13 cellular contexts compared by ENCODE assay signal in the genomic region with DNA sequence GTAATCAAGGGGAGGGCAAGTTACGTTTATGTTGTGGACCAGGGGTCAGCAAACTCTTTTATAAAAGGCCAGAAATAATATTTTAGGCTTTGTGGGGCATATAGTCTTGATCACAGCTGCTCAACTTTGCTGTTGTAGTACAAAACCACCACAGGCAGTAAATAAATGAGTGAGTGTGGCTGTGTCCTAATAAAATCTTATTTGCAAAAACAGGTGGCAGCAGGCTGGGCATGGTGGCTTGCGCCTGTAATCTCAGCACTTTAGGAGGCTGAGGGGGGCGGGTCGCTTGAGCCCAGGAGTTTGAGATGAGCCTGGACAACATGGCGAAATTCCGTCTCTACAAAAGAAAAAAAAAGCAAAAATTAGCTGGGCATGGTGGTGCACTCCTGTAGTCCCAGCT. TPM values are rescaled to one million over a fixed set of nuclear protein-coding genes. Genes with fewer than 3 reads are reported as not detected.
DNase-seq lines count a peak whose midpoint lies in the region; ATAC-seq and TF ChIP-seq lines count a peak whose summit lies in the region.
"Had no signal": no experiment of that assay in that cellular context is flagged by ENCODE, and none has a peak within 500 bp of the region (broad histone marks: within the 10 kb centered on the region; RNA-seq: fewer than 3 reads in every experiment).

No MANE protein-coding gene starts in this region.

- POLR2A ChIA-PET in OCI-LY7 (lab: Charles Lee), result no interaction called here
- POLR2A ChIA-PET in HEK293T (lab: Yijun Ruan, JAX), result no interaction called here

- no peak for TF ChIP-seq EP300 in upper lobe of left lung (IDR thresholded peaks at IDR 0.05)

- H3K36me3 ChIP-seq in OCI-LY7 (ENCODE audit: insufficient read depth, low read length), result no peaks in the 10 kb centered on the region
- no peaks in the 10 kb centered on the region for H3K36me3 ChIP-seq in upper lobe of left lung

- no peaks in the 10 kb centered on the region for H3K36me3 Mint-ChIP-seq in HFFc6 (ENCODE audit: low read depth)
- H3K36me3 Mint-ChIP-seq in dendritic cell treated with granulocyte-macrophage colony-stimulating factor and Interleukin-4, amounts not matched to agents 40 ng/mL and 50 ng/mL, for 4 days (ENCODE audit: low read depth), result no peaks in the 10 kb centered on the region

- H3K4me1 ChIP-seq in OCI-LY7 (ENCODE audit: insufficient read depth, low read length, poor library complexity, severe bottlenecking), result peaks cover 15% of the 10 kb centered on the region
- peaks cover 16 to 38% (median 28%) of the 10 kb centered on the region in 4 donors for H3K4me1 ChIP-seq in upper lobe of left lung

- H3K4me3 Mint-ChIP-seq in HFFc6, result no peak overlapping the region
- H3K4me3 Mint-ChIP-seq in dendritic cell treated with granulocyte-macrophage colony-stimulating factor and Interleukin-4, amounts not matched to agents 40 ng/mL and 50 ng/mL, for 4 days, result no peak overlapping the region

- intact Hi-C loops in OCI-LY7 (cut with micrococcal nuclease; ENCODE audit: unreplicated experiment), result no loop called here
- intact Hi-C loops in dendritic cell treated with granulocyte-macrophage colony-stimulating factor and Interleukin-4, amounts not matched to agents 40 ng/mL and 50 ng/mL, for 4 days (cut with micrococcal nuclease), result no loop called here

- peaks cover 42% of the 10 kb centered on the region for H3K4me1 Mint-ChIP-seq in HFFc6 (ENCODE audit: low read depth)
- peaks cover 26% of the 10 kb centered on the region for H3K4me1 Mint-ChIP-seq in dendritic cell treated with granulocyte-macrophage colony-stimulating factor and Interleukin-4, amounts not matched to agents 40 ng/mL and 50 ng/mL, for 4 days (ENCODE audit: low read depth)

- H3K9me2 ChIP-seq in OCI-LY7 (ENCODE audit: insufficient read depth, low read length), result no peaks in the 10 kb centered on the region

- no peaks in the 10 kb centered on the region; the same call in 1 of the 2 replicates for H3K27me3 Mint-ChIP-seq in HFFc6 (ENCODE audit: insufficient read depth)
- no peaks in the 10 kb centered on the region for H3K27me3 Mint-ChIP-seq in dendritic cell treated with granulocyte-macrophage colony-stimulating factor and Interleukin-4, amounts not matched to agents 40 ng/mL and 50 ng/mL, for 4 days

- H4K20me1 ChIP-seq in OCI-LY7 (ENCODE audit: insufficient read depth, low read length), result no peaks in the 10 kb centered on the region

- WGBS in upper lobe of left lung, 2 donors, result 87% methylated on average over 6 of the region's 6 CpGs

- no peaks in the 10 kb centered on the region for H3K27me3 ChIP-seq in upper lobe of left lung

- ATAC-seq in upper lobe of left lung (ENCODE audit: low FRiP score in 2 of 2) (no peak), GM19328 (IDR thresholded peaks at IDR 0.05; ENCODE audit: unreplicated experiment) (no peak)

- DNase-seq in HFFc6 (no peak), OCI-LY7 (ENCODE audit: low spot score) (no peak), upper lobe of left lung (no peak), HK-2 (ENCODE audit: unreplicated experiment) (no peak), HEK293T (ENCODE audit: extremely low spot score) (no peak)
- DNase-seq: ACHN, DMS 273 treated with DMSO at 0.1 percent for 48 hours, NCI-H1694, NCI-H345, NCI-H526 treated with DMSO at 0.1 percent for 48 hours, SIG-M5 had no signal

- no peak for TF ChIP-seq POLR2A in upper lobe of left lung (IDR thresholded peaks at IDR 0.05)

- H3K79me2 ChIP-seq in OCI-LY7 (ENCODE audit: insufficient read depth, low read depth, low read length), result no peaks in the 10 kb centered on the region

- H3K4me2 ChIP-seq in OCI-LY7 (ENCODE audit: low read length), result peak overlapping the region; percentile 55

- BruUV-seq in OCI-LY7 (replicated peaks; lab: Mats Ljungman, UMichigan), result no TSS peak

- H3K9me3 Mint-ChIP-seq in HFFc6, result no peaks in the 10 kb centered on the region
- no peaks in the 10 kb centered on the region for H3K9me3 Mint-ChIP-seq in dendritic cell treated with granulocyte-macrophage colony-stimulating factor and Interleukin-4, amounts not matched to agents 40 ng/mL and 50 ng/mL, for 4 days

- peak overlapping the region; percentile 60 for H2AFZ ChIP-seq in OCI-LY7 (ENCODE audit: low read length)

- H3K27ac ChIP-seq in OCI-LY7 (ENCODE audit: low read depth, low read length, poor library complexity, severe bottlenecking), result no peak overlapping the region
- peak overlapping the region in 3 of 4 donors; percentile 21 to 56 (median 42) for H3K27ac ChIP-seq in upper lobe of left lung

- peak overlapping the region; percentile 55; the same call in 1 of the 2 replicates for H3K27ac Mint-ChIP-seq in HFFc6
- H3K27ac Mint-ChIP-seq in dendritic cell treated with granulocyte-macrophage colony-stimulating factor and Interleukin-4, amounts not matched to agents 40 ng/mL and 50 ng/mL, for 4 days, result peak overlapping the region; percentile 52

- H3K4me3 ChIP-seq in OCI-LY7 (ENCODE audit: low read depth, low read length, poor library complexity, severe bottlenecking) (no peak overlapping the region), upper lobe of left lung (no peak overlapping the region)

- CTCF ChIA-PET in OCI-LY7 (lab: Charles Lee; ENCODE audit: unreplicated experiment), result no interaction called here
- CTCF ChIA-PET in HEK293T (lab: Yijun Ruan, JAX), result no interaction called here

- TF ChIP-seq CTCF in HFFc6 (IDR thresholded peaks at IDR 0.05) (no peak), OCI-LY7 (conservative IDR thresholded peaks at IDR 0.05; ENCODE audit: low read length) (no peak), upper lobe of left lung (IDR thresholded peaks at IDR 0.05) (no peak)

- H3K9me3 ChIP-seq in OCI-LY7 (ENCODE audit: low read length), result no peaks in the 10 kb centered on the region
- H3K9me3 ChIP-seq in upper lobe of left lung, result no peaks in the 10 kb centered on the region

TF ChIP-seq in HEK293T, 16 proteins besides CTCF, POLR2A, EP300 and RAD21:
- TF ChIP-seq ELF4 (IDR thresholded peaks at IDR 0.05), result no peak
- no peak for TF ChIP-seq CTBP1 (IDR thresholded peaks at IDR 0.05; ENCODE audit: borderline replicate concordance)
- no peak for TF ChIP-seq BHLHE40 (IDR thresholded peaks at IDR 0.05; ENCODE audit: borderline replicate concordance)
- TF ChIP-seq FOXA1 (IDR thresholded peaks at IDR 0.05), result no peak
- TF ChIP-seq, protein P1, sequence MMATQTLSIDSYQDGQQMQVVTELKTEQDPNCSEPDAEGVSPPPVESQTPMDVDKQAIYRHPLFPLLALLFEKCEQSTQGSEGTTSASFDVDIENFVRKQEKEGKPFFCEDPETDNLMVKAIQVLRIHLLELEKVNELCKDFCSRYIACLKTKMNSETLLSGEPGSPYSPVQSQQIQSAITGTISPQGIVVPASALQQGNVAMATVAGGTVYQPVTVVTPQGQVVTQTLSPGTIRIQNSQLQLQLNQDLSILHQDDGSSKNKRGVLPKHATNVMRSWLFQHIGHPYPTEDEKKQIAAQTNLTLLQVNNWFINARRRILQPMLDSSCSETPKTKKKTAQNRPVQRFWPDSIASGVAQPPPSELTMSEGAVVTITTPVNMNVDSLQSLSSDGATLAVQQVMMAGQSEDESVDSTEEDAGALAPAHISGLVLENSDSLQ (IDR thresholded peaks at IDR 0.05), result no peak
- TF ChIP-seq NFRKB (IDR thresholded peaks at IDR 0.05), result no peak
- no peak for TF ChIP-seq ZNF384 (IDR thresholded peaks at IDR 0.05)
- TF ChIP-seq TARDBP (IDR thresholded peaks at IDR 0.05), result no peak
- TF ChIP-seq SUZ12 (IDR thresholded peaks at IDR 0.05), result no peak
- TF ChIP-seq SP1 (IDR thresholded peaks at IDR 0.05), result no peak
- no peak for TF ChIP-seq LEF1 (IDR thresholded peaks at IDR 0.05; ENCODE audit: borderline replicate concordance)
- TF ChIP-seq FOXK2 (IDR thresholded peaks at IDR 0.05), result no peak
- TF ChIP-seq FOXM1 (IDR thresholded peaks at IDR 0.05; ENCODE audit: borderline replicate concordance), result no peak
- TF ChIP-seq L3MBTL2 (conservative IDR thresholded peaks at IDR 0.05), result no peak
- TF ChIP-seq ARNT (IDR thresholded peaks at IDR 0.05), result no peak

RNA-seq across cellular contexts. Expression of a gene that starts 57.9 kb away (rescaled TPM):
- total RNA-seq in HFFc6 (2021; fragmentation: NEBNext Ultra II Directional; extraction: Animal tissue kit (Norgen Biotek cat#: 25700)), result 10 to 100 TPM; 18.1 to 23.1 (median 20.0) TPM
- total RNA-seq in OCI-LY7 (2014; rRNA removed; shearing (Covaris generic)), result 23.9 and 32.0 TPM in 2 replicates
- 65.6 and 70.6 TPM in 2 replicates for total RNA-seq in OCI-LY7 (2022)
- total RNA-seq in upper lobe of left lung, result 10 to 100 TPM; 21.5 to 46.3 (median 37.8) TPM
